ENCODE assay signal across 1 cellular context in the genomic region with DNA sequence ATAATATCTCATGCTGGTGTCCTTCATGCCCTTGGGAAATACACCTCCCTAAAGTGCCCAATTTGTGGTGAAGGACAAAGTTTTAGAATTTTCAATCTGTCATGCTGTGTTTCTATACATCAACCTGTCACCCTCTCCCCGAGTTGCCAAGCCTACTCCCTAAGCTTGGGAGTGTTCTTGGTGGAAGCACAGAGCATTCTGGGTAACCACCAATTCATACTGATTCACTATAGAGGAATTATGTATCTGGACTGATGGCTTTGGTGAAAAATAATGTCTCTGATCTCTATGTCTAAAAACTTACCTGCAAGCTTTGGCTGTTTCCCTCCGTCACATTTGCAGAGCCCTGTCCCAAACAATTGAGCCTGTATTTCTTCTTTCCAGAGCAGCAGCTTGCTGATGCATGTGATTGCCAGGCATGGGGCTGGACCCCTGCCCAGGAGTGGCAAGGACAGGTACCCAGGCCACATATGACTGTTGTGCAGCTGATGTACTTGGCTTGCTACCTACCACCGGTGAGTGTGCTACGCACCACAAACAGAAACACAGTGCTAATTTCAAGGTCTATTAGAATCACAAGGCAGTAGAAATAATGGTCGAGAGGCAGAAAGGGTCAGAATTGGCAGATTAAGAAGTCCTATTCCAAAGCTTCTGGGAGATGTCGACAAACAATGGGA.
TF ChIP-seq lines count a peak whose summit lies in the region.

No MANE protein-coding gene starts in this region.

TF ChIP-seq in IMR-90, 13 proteins besides CTCF, POLR2A, EP300 and RAD21:
- no peak for TF ChIP-seq CHD1 (IDR thresholded peaks at IDR 0.05; ENCODE audit: low read depth, low read length)
- no peak for TF ChIP-seq SMC3 (IDR thresholded peaks at IDR 0.05; ENCODE audit: low read depth, low read length)
- no peak for TF ChIP-seq MXI1 (IDR thresholded peaks at IDR 0.05; ENCODE audit: borderline replicate concordance, low read depth, low read length)
- no peak for TF ChIP-seq CEBPB (IDR thresholded peaks at IDR 0.05; ENCODE audit: low read depth, low read length)
- TF ChIP-seq NFE2L2 (IDR thresholded peaks at IDR 0.05; ENCODE audit: low read depth, low read length) = no peak
- TF ChIP-seq MAFK (IDR thresholded peaks at IDR 0.05; ENCODE audit: low read depth, low read length) = no peak
- no peak for TF ChIP-seq RCOR1 (IDR thresholded peaks at IDR 0.05; ENCODE audit: insufficient replicate concordance, low read length)
- TF ChIP-seq RFX5 (IDR thresholded peaks at IDR 0.05; ENCODE audit: low read depth, low read length) = no peak
- no peak for TF ChIP-seq BHLHE40 (IDR thresholded peaks at IDR 0.05; ENCODE audit: low read depth, low read length)
- TF ChIP-seq, protein P1, sequence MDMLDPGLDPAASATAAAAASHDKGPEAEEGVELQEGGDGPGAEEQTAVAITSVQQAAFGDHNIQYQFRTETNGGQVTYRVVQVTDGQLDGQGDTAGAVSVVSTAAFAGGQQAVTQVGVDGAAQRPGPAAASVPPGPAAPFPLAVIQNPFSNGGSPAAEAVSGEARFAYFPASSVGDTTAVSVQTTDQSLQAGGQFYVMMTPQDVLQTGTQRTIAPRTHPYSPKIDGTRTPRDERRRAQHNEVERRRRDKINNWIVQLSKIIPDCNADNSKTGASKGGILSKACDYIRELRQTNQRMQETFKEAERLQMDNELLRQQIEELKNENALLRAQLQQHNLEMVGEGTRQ (IDR thresholded peaks at IDR 0.05; ENCODE audit: low read depth, low read length) = no peak
- TF ChIP-seq MAZ (IDR thresholded peaks at IDR 0.05; ENCODE audit: borderline replicate concordance, low read depth, low read length) = no peak
- TF ChIP-seq, protein P2, sequence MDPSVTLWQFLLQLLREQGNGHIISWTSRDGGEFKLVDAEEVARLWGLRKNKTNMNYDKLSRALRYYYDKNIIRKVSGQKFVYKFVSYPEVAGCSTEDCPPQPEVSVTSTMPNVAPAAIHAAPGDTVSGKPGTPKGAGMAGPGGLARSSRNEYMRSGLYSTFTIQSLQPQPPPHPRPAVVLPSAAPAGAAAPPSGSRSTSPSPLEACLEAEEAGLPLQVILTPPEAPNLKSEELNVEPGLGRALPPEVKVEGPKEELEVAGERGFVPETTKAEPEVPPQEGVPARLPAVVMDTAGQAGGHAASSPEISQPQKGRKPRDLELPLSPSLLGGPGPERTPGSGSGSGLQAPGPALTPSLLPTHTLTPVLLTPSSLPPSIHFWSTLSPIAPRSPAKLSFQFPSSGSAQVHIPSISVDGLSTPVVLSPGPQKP (IDR thresholded peaks at IDR 0.05; ENCODE audit: borderline replicate concordance, low read depth, low read length) = no peak
- TF ChIP-seq FOS (IDR thresholded peaks at IDR 0.05; ENCODE audit: low read depth, low read length) = no peak
